8 cellular contexts compared by ENCODE assay signal in genomic region chr3:151379083-151379734, GRCh38. TPM values are rescaled to one million over a fixed set of nuclear protein-coding genes. Genes with fewer than 3 reads are reported as not detected.
DNase-seq lines count a peak whose midpoint lies in the region; ATAC-seq and TF ChIP-seq lines count a peak whose summit lies in the region.

No MANE protein-coding gene starts in this region.

- H3K36me3 Mint-ChIP-seq in HFFc6 (ENCODE audit: low read depth), result no peaks in the 10 kb centered on the region

- H3K27me3 Mint-ChIP-seq in HFFc6 (ENCODE audit: insufficient read depth), result no peaks in the 10 kb centered on the region

- TF ChIP-seq CTCF in HFFc6 (IDR thresholded peaks at IDR 0.05) (peak; percentile 74), Peyer's patch (IDR thresholded peaks at IDR 0.05) (peak in 4 of 6 experiments; percentile 16 to 32 (median 18)), upper lobe of right lung (IDR thresholded peaks at IDR 0.05) (peak; percentile 45)

- H3K4me3 ChIP-seq in Peyer's patch, result no peak overlapping the region
- no peak overlapping the region for H3K4me3 ChIP-seq in upper lobe of right lung

- ATAC-seq in upper lobe of right lung, result peak; percentile 68
- ATAC-seq in GM19463 (IDR thresholded peaks at IDR 0.05; ENCODE audit: unreplicated experiment), result no peak
- ATAC-seq in HG03469 (IDR thresholded peaks at IDR 0.05; ENCODE audit: unreplicated experiment), result no peak

- intact Hi-C loops in head of caudate nucleus (cut with DNase I), result no loop called here
- intact Hi-C loops in upper lobe of right lung (cut with DNase I), result no loop called here

- no peak overlapping the region for H3K27ac Mint-ChIP-seq in HFFc6

- no peaks in the 10 kb centered on the region for H3K9me3 Mint-ChIP-seq in HFFc6

- peaks cover 11% of the 10 kb centered on the region for H3K4me1 Mint-ChIP-seq in HFFc6 (ENCODE audit: low read depth)

- H3K9me3 ChIP-seq in Peyer's patch (no peaks in the 10 kb centered on the region), upper lobe of right lung (no peaks in the 10 kb centered on the region)

- TF ChIP-seq POLR2A in Peyer's patch (IDR thresholded peaks at IDR 0.05), result no peak

- H3K27ac ChIP-seq in Peyer's patch, result no peak overlapping the region
- no peak overlapping the region for H3K27ac ChIP-seq in upper lobe of right lung

- H3K36me3 ChIP-seq in Peyer's patch (no peaks in the 10 kb centered on the region), upper lobe of right lung (no peaks in the 10 kb centered on the region)

- H3K4me3 Mint-ChIP-seq in HFFc6, result no peak overlapping the region

- H3K27me3 ChIP-seq in Peyer's patch, result no peaks in the 10 kb centered on the region
- no peaks in the 10 kb centered on the region for H3K27me3 ChIP-seq in upper lobe of right lung

- peaks cover 0 to 8% (median 3%) of the 10 kb centered on the region in 4 donors for H3K4me1 ChIP-seq in Peyer's patch
- H3K4me1 ChIP-seq in upper lobe of right lung, result peaks cover 7% of the 10 kb centered on the region

- DNase-seq in NCI-H748 (lab: John Stamatoyannopoulos, UW; ENCODE audit: unreplicated experiment) (peak; percentile 13), NCI-H748 treated with DMSO at 0.1 percent for 48 hours (lab: John Stamatoyannopoulos, UW) (no peak), HFFc6 (no peak), Peyer's patch (peak in 2 of 3 donors; percentile 32 to 60), head of caudate nucleus (peak in 39 of 42 donors; percentile 5 to 70 (median 38)), upper lobe of right lung (no peak)

RNA-seq across cellular contexts. Expression of gene P2RY12, which starts 5.3 kb away (rescaled TPM):
- not detected for total RNA-seq in HFFc6 (2021; fragmentation: NEBNext Ultra II Directional; extraction: Animal tissue kit (Norgen Biotek cat#: 25700))
- total RNA-seq in Peyer's patch (1 to 10 TPM in 2 of 4 donors, not detected in 2; 1.7 to 3.3 TPM), upper lobe of right lung (3.1 TPM)

RNA-seq across cellular contexts. Expression of gene P2RY13, which starts 49.9 kb away (rescaled TPM):
- not detected for total RNA-seq in HFFc6 (2021; fragmentation: NEBNext Ultra II Directional; extraction: Animal tissue kit (Norgen Biotek cat#: 25700))
- 1 to 10 TPM in 1 of 4 donors, under 1 TPM in 1, not detected in 2; 0.67 to 1.7 TPM for total RNA-seq in Peyer's patch
- total RNA-seq in upper lobe of right lung, result 8.2 TPM

Comparison
In these comparisons a context has a peak if more than half of its experiments do, and no peak if none do; other contexts are left out.
1. DNase-seq: peak in NCI-H748 (single experiment), Peyer's patch (2 of 3) and head of caudate nucleus (39 of 42); none in NCI-H748 treated with DMSO at 0.1 percent for 48 hours (single experiment), HFFc6 (single experiment) and upper lobe of right lung (single experiment).
2. CTCF ChIP-seq: peak in every context shown above with its lines; median percentile 74 in HFFc6; 45 in upper lobe of right lung; 18 in Peyer's patch.